In genomic region chr5:154701725-154702124, GRCh38 we compare ENCODE assay signal across 7 cellular contexts. TPM values are rescaled to one million over a fixed set of nuclear protein-coding genes. Genes with fewer than 3 reads are reported as not detected.
DNase-seq lines count a peak whose midpoint lies in the region; ATAC-seq, FAIRE-seq and TF ChIP-seq lines count a peak whose summit lies in the region.
"Not testable (repeated sequence)": the region's sequence is repeated elsewhere in the genome, so short reads cannot be mapped to it uniquely, and the experiment has no call there.

No MANE protein-coding gene starts in this region.

- CTCF ChIA-PET in HepG2 (lab: Yijun Ruan, JAX; ENCODE audit: low intra/inter-chr PET ratio, low total read pairs), result not testable (repeated sequence)

- 47 to 60% (median 53%) methylated on average over 4 of the region's 4 CpGs for WGBS in adrenal gland, 4 donors
- WGBS in right cardiac atrium, result 71% methylated on average over 4 of the region's 4 CpGs
- 15% methylated on average over 4 of the region's 4 CpGs for WGBS in HepG2 (ENCODE audit: low lambda C conversion rate)

- not testable (repeated sequence) for H3K9me3 ChIP-seq in adrenal gland (replicated peaks in 1 of 3); right cardiac atrium (ENCODE audit: control insufficient read depth, low read length); HepG2 (ENCODE audit: low read length); gastrocnemius medialis

- H4K20me1 ChIP-seq in HepG2 (ENCODE audit: insufficient read depth, low read length), result not testable (repeated sequence)

- not testable (repeated sequence) for TF ChIP-seq CTCF in adrenal gland (IDR thresholded peaks at IDR 0.05); HepG2 (CRISPR knock-in tag; IDR thresholded peaks at IDR 0.05); gastrocnemius medialis (IDR thresholded peaks at IDR 0.05 in 4 of 5, conservative IDR thresholded peaks at IDR 0.05 in 1 of 5)

- TF ChIP-seq RAD21 in HepG2 (CRISPR knock-in tag; IDR thresholded peaks at IDR 0.05), result not testable (repeated sequence)

- H3K36me3 ChIP-seq in adrenal gland (replicated peaks in 1 of 2); HepG2 (replicated peaks in 1 of 2; ENCODE audit: control insufficient read depth in 1 of 2, insufficient read depth in 2 of 2, low read length in 2 of 2); gastrocnemius medialis: not testable (repeated sequence)

- FAIRE-seq in HepG2 (lab: Jason Lieb, UNC), result not testable (repeated sequence)

- peak overlapping the region; percentile 76 for H3K4me2 ChIP-seq in HepG2 (ENCODE audit: low read depth, low read length)

- H3K4me3 ChIP-seq in adrenal gland; right cardiac atrium (ENCODE audit: low read length); gastrocnemius medialis: not testable (repeated sequence)
- peak overlapping the region in 1 of 3 experiments; percentile 51; a peak in 2 of 6 replicates for H3K4me3 ChIP-seq in HepG2 (replicated peaks in 1 of 3; ENCODE audit: insufficient read depth in 1 of 3, low read depth in 2 of 3, low read length in 3 of 3)

- not testable (repeated sequence) for TF ChIP-seq POLR2A in adrenal gland (IDR thresholded peaks at IDR 0.05); HepG2 (IDR thresholded peaks at IDR 0.05; ENCODE audit: insufficient read depth in 1 of 2, low read depth in 2 of 2, low read length in 2 of 2); gastrocnemius medialis (IDR thresholded peaks at IDR 0.05)

- not testable (repeated sequence) for H2AFZ ChIP-seq in HepG2 (ENCODE audit: low read length)

- DNase-seq in Daoy (ENCODE audit: low read depth) (peak; percentile 20), NCI-H226 (peak; percentile 42), adrenal gland (peak in 6 of 7 donors; percentile 63 to 70 (median 68)), glomerular visceral epithelial cell (ENCODE audit: extremely low spot score) (peak; percentile 27), HepG2 (ENCODE audit: low spot score) (peak; percentile 88), gastrocnemius medialis (peak; percentile 38 to 78)
- DNase-seq in right cardiac atrium, result not testable (repeated sequence)

- H3K4me1 ChIP-seq in adrenal gland (replicated peaks in 1 of 2); right cardiac atrium (ENCODE audit: control insufficient read depth, insufficient read depth, low read length): not testable (repeated sequence)
- H3K4me1 ChIP-seq in HepG2 (ENCODE audit: insufficient read depth, low read length), result peaks cover 77% of the 10 kb centered on the region
- peaks cover 8 to 15% of the 10 kb centered on the region in 2 donors for H3K4me1 ChIP-seq in gastrocnemius medialis

- H3K9ac ChIP-seq in HepG2 (ENCODE audit: insufficient read depth, low read depth, low read length), result not testable (repeated sequence)

- TF ChIP-seq EP300 in HepG2 (IDR thresholded peaks at IDR 0.05; ENCODE audit: low read depth in 2 of 2, low read length in 2 of 2), result peak in 1 of 2 experiments; percentile 43; a peak in 1 of 4 replicates
- TF ChIP-seq EP300 in HepG2 (CRISPR knock-in tag; IDR thresholded peaks at IDR 0.05; ENCODE audit: borderline replicate concordance), result not testable (repeated sequence)

- in situ Hi-C loops in HepG2 (cut with HindIII; ENCODE audit: extremely low pct_ligation_motif_present, low pct_unique_long_range_greater_than_20kb); gastrocnemius medialis (cut with MboI; ENCODE audit: low sequenced_read_pairs in 4 of 4): not testable (repeated sequence)

- ATAC-seq in right cardiac atrium (peak; percentile 25 to 67), HepG2 (peak; percentile 70), gastrocnemius medialis (peak; percentile 74 to 87)

- intact Hi-C loops in adrenal gland (cut with DNase I); right cardiac atrium (cut with DNase I); gastrocnemius medialis (cut with DNase I; ENCODE audit: low total_unique reads): not testable (repeated sequence)
- intact Hi-C loops in HepG2 (cut with micrococcal nuclease; ENCODE audit: unreplicated experiment), result loop anchor here (1.0 to 5.0 kb wide), 3 partner anchors 12 to 56 kb away; partner anchors contain the start of gene LARP1

- not testable (repeated sequence) for H3K27me3 ChIP-seq in adrenal gland; right cardiac atrium (ENCODE audit: control insufficient read depth, insufficient read depth); HepG2 (ENCODE audit: control insufficient read depth in 1 of 2, insufficient read depth in 2 of 2, low read length in 2 of 2); gastrocnemius medialis

- POLR2A ChIA-PET in HepG2 (lab: Yijun Ruan, JAX), result interaction anchor here (1.0 to 1.9 kb wide), 5 partner anchors 12 to 141 kb away, joined by 3 to 16 read pairs (median 4); no protein-coding TSS in a partner anchor

- H3K79me2 ChIP-seq in HepG2 (ENCODE audit: insufficient read depth, low read length), result not testable (repeated sequence)

- H3K27ac ChIP-seq in adrenal gland, result peak overlapping the region in 1 of 5 donors; percentile 26
- H3K27ac ChIP-seq in right cardiac atrium (ENCODE audit: low read length), result not testable (repeated sequence)
- H3K27ac ChIP-seq in HepG2 (ENCODE audit: extremely low read length, insufficient read depth, low read length), result peak overlapping the region; percentile 58
- peak overlapping the region; percentile 73 to 82 (median 78) for H3K27ac ChIP-seq in gastrocnemius medialis

- not testable (repeated sequence) for BruUV-seq in HepG2 (replicated peaks; lab: Mats Ljungman, UMichigan)

TF ChIP-seq in HepG2, 621 proteins besides CTCF, POLR2A, EP300 and RAD21 (continues in another document):
- peak; percentile 35; the same call in 1 of the 2 replicates for TF ChIP-seq TFE3 (CRISPR knock-in tag; IDR thresholded peaks at IDR 0.05)
- peak; percentile 32; the same call in 1 of the 2 replicates for TF ChIP-seq HNF4A (CRISPR knock-in tag; IDR thresholded peaks at IDR 0.05)
- 0 out of 2 replicates have a peak, but pooled peaks have one; percentile 22 for TF ChIP-seq PHF8 (CRISPR knock-in tag; IDR thresholded peaks at IDR 0.05)
- TF ChIP-seq FOSL2 (CRISPR knock-in tag; IDR thresholded peaks at IDR 0.05), result peak; percentile 89
- 0 out of 2 replicates have a peak, but pooled peaks have one; percentile 35 for TF ChIP-seq TCF7 (IDR thresholded peaks at IDR 0.05; ENCODE audit: low read depth)
- not testable (repeated sequence) for TF ChIP-seq LCORL (IDR thresholded peaks at IDR 0.05)
- peak; percentile 10; the same call in 1 of the 2 replicates for TF ChIP-seq LCORL (CRISPR knock-in tag; IDR thresholded peaks at IDR 0.05)
- TF ChIP-seq ZNF121 (CRISPR knock-in tag; IDR thresholded peaks at IDR 0.05), result peak; percentile 97
- peak; percentile 2; the same call in 1 of the 2 replicates for TF ChIP-seq RXRB (CRISPR knock-in tag; IDR thresholded peaks at IDR 0.05; ENCODE audit: borderline replicate concordance)
- TF ChIP-seq ZMYM4 (CRISPR knock-in tag; IDR thresholded peaks at IDR 0.05), result 0 out of 2 replicates have a peak, but pooled peaks have one; percentile 7

RNA-seq across cellular contexts. Expression of gene LARP1, which starts 53.5 kb away (rescaled TPM):
- total RNA-seq in Daoy (2014; rRNA removed; shearing (Covaris generic)), result 38.5 and 61.9 TPM in 2 replicates
- 100 to 1,000 TPM; 105 to 209 (median 157) TPM for total RNA-seq in adrenal gland
- 100 to 1,000 TPM in 1 of 3 donors, 10 to 100 TPM in 2; 30.5 to 152 (median 55.7) TPM for polyA plus RNA-seq in adrenal gland
- 100 to 1,000 TPM; 119 to 130 (median 124) TPM for total RNA-seq in right cardiac atrium
- polyA plus RNA-seq in right cardiac atrium, result 43.9 TPM
- total RNA-seq in HepG2 (2016; rRNA removed; fragmentation: Illumina TruSeq; extraction: Trizol), result 61.4 and 68.5 TPM in 2 replicates
- 8.7 and 8.9 TPM in 2 replicates for total RNA-seq in HepG2 (2016; cell fraction: cytosol; rRNA removed; fragmentation: Illumina TruSeq; extraction: Trizol; ENCODE audit: low read depth)
- total RNA-seq in HepG2 (2016; cell fraction: insoluble cytoplasmic fraction; rRNA removed; fragmentation: Illumina TruSeq; extraction: Trizol), result 57.6 and 62.0 TPM in 2 replicates
- 36.8 and 41.2 TPM in 2 replicates for total RNA-seq in HepG2 (2016; cell fraction: membrane; rRNA removed; fragmentation: Illumina TruSeq; extraction: Trizol)
- total RNA-seq in HepG2 (2016; cell fraction: nucleus; rRNA removed; fragmentation: Illumina TruSeq; extraction: Trizol), result 72.6 and 80.1 TPM in 2 replicates
- 45.2 and 52.0 TPM in 2 replicates for polyA plus RNA-seq in HepG2 (2011; rRNA removed)
- 29.4 and 31.7 TPM in 2 replicates for polyA plus RNA-seq in HepG2 (2011; cell fraction: cytosol; rRNA removed)
- polyA plus RNA-seq in HepG2 (2011; cell fraction: nucleus; rRNA removed), result 74.2 and 76.9 TPM in 2 replicates
- polyA plus RNA-seq in HepG2 (2012), result 59.4 and 62.0 TPM in 2 replicates
- polyA plus RNA-seq in HepG2 (2016; cell fraction: cytosol; fragmentation: Illumina TruSeq; extraction: Trizol; ENCODE audit: low read depth), result 4.0 and 4.5 TPM in 2 replicates
- polyA plus RNA-seq in HepG2 (2016; cell fraction: insoluble cytoplasmic fraction; fragmentation: Illumina TruSeq; extraction: Trizol; ENCODE audit: low read depth), result 69.6 and 92.6 TPM in 2 replicates
- 15.3 and 19.6 TPM in 2 replicates for polyA plus RNA-seq in HepG2 (2016; cell fraction: membrane; fragmentation: Illumina TruSeq; extraction: Trizol; ENCODE audit: low read depth)
- polyA plus RNA-seq in HepG2 (2016; cell fraction: nucleus; fragmentation: Illumina TruSeq; extraction: Trizol; ENCODE audit: insufficient read depth, low read depth), result 143 and 158 TPM in 2 replicates
- 72.7 and 144 TPM in 2 replicates for polyA minus RNA-seq in HepG2 (2011; rRNA and poly(A)+ RNA removed; ENCODE audit: low replicate concordance)
- 40.8 and 53.5 TPM in 2 replicates for polyA minus RNA-seq in HepG2 (2011; cell fraction: cytosol; rRNA and poly(A)+ RNA removed)
- polyA minus RNA-seq in HepG2 (2011; cell fraction: nucleus; rRNA and poly(A)+ RNA removed), result 66.0 and 100 TPM in 2 replicates
- 100 to 1,000 TPM in 3 of 4 donors, 10 to 100 TPM in 1; 77.8 to 125 (median 119) TPM for total RNA-seq in gastrocnemius medialis
